ENCODE assay signal across 8 cellular contexts in genomic region chr1:146283527-146283880, GRCh38. TPM values are rescaled to one million over a fixed set of nuclear protein-coding genes. Genes with fewer than 3 reads are reported as not detected.
DNase-seq lines count a peak whose midpoint lies in the region; ATAC-seq and TF ChIP-seq lines count a peak whose summit lies in the region.
"Not testable (repeated sequence)": the region's sequence is repeated elsewhere in the genome, so short reads cannot be mapped to it uniquely, and the experiment has no call there.

No MANE protein-coding gene starts in this region.

- not testable (repeated sequence) for H3K27me3 Mint-ChIP-seq in activated CD8-positive, alpha-beta T cell treated with anti-CD3 and anti-CD28 coated beads for 36 hours

- intact Hi-C loops in activated CD8-positive, alpha-beta T cell treated with anti-CD3 and anti-CD28 coated beads for 36 hours (cut with micrococcal nuclease): not testable (repeated sequence)

- H3K4me3 Mint-ChIP-seq in activated CD8-positive, alpha-beta T cell treated with anti-CD3 and anti-CD28 coated beads for 36 hours; stimulated activated effector memory CD8-positive, alpha-beta T cell treated with anti-CD3 and anti-CD28 coated beads, Interleukin-12 subunit alpha, Interleukin-12 subunit beta, amount 100 ng/mL, for 72 hours: not testable (repeated sequence)

- not testable (repeated sequence) for H3K27ac Mint-ChIP-seq in activated CD8-positive, alpha-beta T cell treated with anti-CD3 and anti-CD28 coated beads for 36 hours; stimulated activated effector memory CD8-positive, alpha-beta T cell treated with anti-CD3 and anti-CD28 coated beads, Interleukin-12 subunit alpha, Interleukin-12 subunit beta, amount 100 ng/mL, for 72 hours

- H3K4me1 Mint-ChIP-seq in activated CD8-positive, alpha-beta T cell treated with anti-CD3 and anti-CD28 coated beads for 36 hours (ENCODE audit: low read depth); stimulated activated effector memory CD8-positive, alpha-beta T cell treated with anti-CD3 and anti-CD28 coated beads, Interleukin-12 subunit alpha, Interleukin-12 subunit beta, amount 100 ng/mL, for 72 hours: not testable (repeated sequence)

- DNase-seq in activated CD8-positive, alpha-beta T cell treated with anti-CD3 and anti-CD28 coated beads for 36 hours; stimulated activated effector memory CD8-positive, alpha-beta T cell treated with anti-CD3 and anti-CD28 coated beads, Interleukin-12 subunit alpha, Interleukin-12 subunit beta, amount 100 ng/mL, for 72 hours (ENCODE audit: low spot score in 2 of 2): not testable (repeated sequence)

- ATAC-seq in GM18519 (IDR thresholded peaks at IDR 0.05; ENCODE audit: low FRiP score, unreplicated experiment) (peak; percentile 25), GM19324 (IDR thresholded peaks at IDR 0.05; ENCODE audit: low FRiP score, unreplicated experiment) (peak; percentile 35), GM21423 (IDR thresholded peaks at IDR 0.05; ENCODE audit: unreplicated experiment) (peak; percentile 26), HG02623 (IDR thresholded peaks at IDR 0.05; ENCODE audit: unreplicated experiment) (peak; percentile 41), HG03045 (IDR thresholded peaks at IDR 0.05; ENCODE audit: unreplicated experiment) (peak; percentile 51), HG03432 (IDR thresholded peaks at IDR 0.05; ENCODE audit: unreplicated experiment) (peak; percentile 45)
- ATAC-seq in activated CD8-positive, alpha-beta T cell treated with anti-CD3 and anti-CD28 coated beads for 36 hours: peak; percentile 27
- peak; percentile 61 for ATAC-seq in stimulated activated effector memory CD8-positive, alpha-beta T cell treated with anti-CD3 and anti-CD28 coated beads, Interleukin-12 subunit alpha, Interleukin-12 subunit beta, amount 100 ng/mL, for 72 hours

- TF ChIP-seq CTCF in activated CD8-positive, alpha-beta T cell treated with anti-CD3 and anti-CD28 coated beads for 36 hours (IDR thresholded peaks at IDR 0.05): not testable (repeated sequence)

- CTCF ChIA-PET in activated CD8-positive, alpha-beta T cell treated with anti-CD3 and anti-CD28 coated beads for 36 hours (lab: Charles Lee): not testable (repeated sequence)

- POLR2A ChIA-PET in activated CD8-positive, alpha-beta T cell treated with anti-CD3 and anti-CD28 coated beads for 36 hours (lab: Charles Lee): not testable (repeated sequence)

- not testable (repeated sequence) for H3K36me3 Mint-ChIP-seq in activated CD8-positive, alpha-beta T cell treated with anti-CD3 and anti-CD28 coated beads for 36 hours (ENCODE audit: low read depth); stimulated activated effector memory CD8-positive, alpha-beta T cell treated with anti-CD3 and anti-CD28 coated beads, Interleukin-12 subunit alpha, Interleukin-12 subunit beta, amount 100 ng/mL, for 72 hours

- H3K9me3 Mint-ChIP-seq in activated CD8-positive, alpha-beta T cell treated with anti-CD3 and anti-CD28 coated beads for 36 hours; stimulated activated effector memory CD8-positive, alpha-beta T cell treated with anti-CD3 and anti-CD28 coated beads, Interleukin-12 subunit alpha, Interleukin-12 subunit beta, amount 100 ng/mL, for 72 hours: not testable (repeated sequence)

RNA-seq across cellular contexts. Expression of gene NOTCH2NLA, which starts 54.7 kb away (rescaled TPM):
- 10 to 100 TPM; 19.2 to 21.9 TPM for total RNA-seq in activated CD8-positive, alpha-beta T cell treated with anti-CD3 and anti-CD28 coated beads for 36 hours
